9 cellular contexts compared by ENCODE assay signal in genomic region chr6:20126789-20127653, GRCh38.
A peak's percentile ranks its signal among the peaks of the same experiment; 100 is the strongest.
DNase-seq lines count a peak whose midpoint lies in the region; ATAC-seq and TF ChIP-seq lines count a peak whose summit lies in the region.
"Had no signal": no experiment of that assay in that cellular context is flagged by ENCODE, and none has a peak within 500 bp of the region (broad histone marks: within the 10 kb centered on the region; RNA-seq: fewer than 3 reads in every experiment).

No MANE protein-coding gene starts in this region.

- TF ChIP-seq CTCF in PC-3 (conservative IDR thresholded peaks at IDR 0.05; ENCODE audit: low read depth, low read length) (peak; percentile 91), suprapubic skin (IDR thresholded peaks at IDR 0.05) (peak; percentile 51 to 88)

- TF ChIP-seq POLR2A in suprapubic skin (IDR thresholded peaks at IDR 0.05): no peak

- H3K36me3 ChIP-seq in Karpas-422 (ENCODE audit: insufficient read depth, low read length) (no peaks in the 10 kb centered on the region), PC-3 (ENCODE audit: low read depth, low read length) (no peaks in the 10 kb centered on the region), suprapubic skin (peaks cover 8% of the 10 kb centered on the region)

- H3K4me1 ChIP-seq in Karpas-422 (ENCODE audit: low read length) (no peaks in the 10 kb centered on the region), PC-3 (ENCODE audit: insufficient read depth, low read length) (peaks cover 8% of the 10 kb centered on the region), suprapubic skin (peaks cover 10% of the 10 kb centered on the region)

- POLR2A ChIA-PET in PC-3 (lab: Charles Lee; ENCODE audit: unreplicated experiment): no interaction called here

- no peak overlapping the region for H2AFZ ChIP-seq in Karpas-422 (ENCODE audit: low read length)
- H2AFZ ChIP-seq in PC-3 (ENCODE audit: low read length): no peak overlapping the region

- DNase-seq in DMS 273 treated with DMSO at 0.1 percent for 48 hours (lab: John Stamatoyannopoulos, UW): peak; percentile 71
- peak; percentile 81 for DNase-seq in Karpas-422
- peak; percentile 68 for DNase-seq in PC-3
- DNase-seq in activated T-cell treated with anti-CD3 and anti-CD28 coated beads, Interleukin-2, amount 50 U/mL, for 4 hours: peak; percentile 54
- peak; percentile 32 for DNase-seq in fibroblast of the conjunctiva (ENCODE audit: low read depth)
- peak in 45 of 56 donors; percentile 1 to 72 (median 26) for DNase-seq in nucleus accumbens (lab: John Stamatoyannopoulos, UW)
- peak in 1 of 2 donors; percentile 71 for DNase-seq in suprapubic skin (ENCODE audit: low spot score in 2 of 2)

- WGBS in suprapubic skin: 39% methylated on average over 18 of the region's 18 CpGs

- no peak overlapping the region for H3K4me3 ChIP-seq in Karpas-422 (ENCODE audit: low read length)
- H3K4me3 ChIP-seq in PC-3 (ENCODE audit: low read length): no peak overlapping the region
- H3K4me3 ChIP-seq in suprapubic skin: no peak overlapping the region

- H3K79me2 ChIP-seq in Karpas-422 (ENCODE audit: low read length) (no peaks in the 10 kb centered on the region), PC-3 (ENCODE audit: low read length) (no peaks in the 10 kb centered on the region)

- BruUV-seq in PC-3 (replicated peaks; lab: Mats Ljungman, UMichigan): no TSS peak

- H3K4me1 Mint-ChIP-seq in activated T-cell treated with anti-CD3 and anti-CD28 coated beads, Interleukin-2, amount 50 U/mL, for 4 hours (ENCODE audit: low read depth): peaks cover 5% of the 10 kb centered on the region

- no peak for TF ChIP-seq EP300 in suprapubic skin (IDR thresholded peaks at IDR 0.05)

- H3K4me2 ChIP-seq in Karpas-422 (ENCODE audit: low read depth, low read length, poor library complexity, severe bottlenecking): no peak overlapping the region
- H3K4me2 ChIP-seq in PC-3 (ENCODE audit: low read length): no peak overlapping the region

- H3K4me3 Mint-ChIP-seq in activated T-cell treated with anti-CD3 and anti-CD28 coated beads, Interleukin-2, amount 50 U/mL, for 4 hours: no peak overlapping the region
- H3K4me3 Mint-ChIP-seq: dendritic cell treated with granulocyte-macrophage colony-stimulating factor and Interleukin-4, amounts not matched to agents 40 ng/mL and 50 ng/mL, for 4 days had no signal

- H3K27ac ChIP-seq in Karpas-422 (ENCODE audit: low read length) (no peak overlapping the region), PC-3 (ENCODE audit: low read length) (no peak overlapping the region), suprapubic skin (peak overlapping the region; percentile 40)

- H3K9me3 Mint-ChIP-seq in activated T-cell treated with anti-CD3 and anti-CD28 coated beads, Interleukin-2, amount 50 U/mL, for 4 hours: no peaks in the 10 kb centered on the region
- H3K9me3 Mint-ChIP-seq: dendritic cell treated with granulocyte-macrophage colony-stimulating factor and Interleukin-4, amounts not matched to agents 40 ng/mL and 50 ng/mL, for 4 days had no signal

- ATAC-seq in GM21619 (IDR thresholded peaks at IDR 0.05; ENCODE audit: unreplicated experiment) (peak; percentile 88), PC-3 (peak; percentile 92)
- peak in 1 of 2 donors; percentile 67 for ATAC-seq in activated T-cell treated with anti-CD3 and anti-CD28 coated beads, Interleukin-2, amount 50 U/mL, for 4 hours

- H4K20me1 ChIP-seq in Karpas-422 (ENCODE audit: insufficient read depth, low read depth, low read length) (no peaks in the 10 kb centered on the region), PC-3 (ENCODE audit: low read length) (no peaks in the 10 kb centered on the region)

- H3K27me3 ChIP-seq in Karpas-422 (ENCODE audit: low read length) (no peaks in the 10 kb centered on the region), PC-3 (ENCODE audit: low read length) (no peaks in the 10 kb centered on the region), suprapubic skin (no peaks in the 10 kb centered on the region)

- H3F3A ChIP-seq in PC-3 (ENCODE audit: low read length, unreplicated experiment): no peaks in the 10 kb centered on the region

- no peak overlapping the region for H3K9ac ChIP-seq in Karpas-422 (ENCODE audit: low read length)
- no peak overlapping the region for H3K9ac ChIP-seq in PC-3 (ENCODE audit: low read length)

- H3K9me3 ChIP-seq in Karpas-422 (ENCODE audit: low read length): no peaks in the 10 kb centered on the region
- H3K9me3 ChIP-seq in PC-3 (ENCODE audit: low read length): no peaks in the 10 kb centered on the region
- H3K9me3 ChIP-seq in suprapubic skin: no peaks in the 10 kb centered on the region

- CTCF ChIA-PET in PC-3 (lab: Charles Lee): interaction anchor here (0.5 to 1.6 kb wide), 5 partner anchors 34 to 277 kb away, joined by 3 to 6 read pairs (median 5); partner anchors contain the start of gene MBOAT1

- H3K36me3 Mint-ChIP-seq in activated T-cell treated with anti-CD3 and anti-CD28 coated beads, Interleukin-2, amount 50 U/mL, for 4 hours (ENCODE audit: insufficient read depth): peaks cover 20% of the 10 kb centered on the region

- H3K27me3 Mint-ChIP-seq in activated T-cell treated with anti-CD3 and anti-CD28 coated beads, Interleukin-2, amount 50 U/mL, for 4 hours (ENCODE audit: low read depth): no peaks in the 10 kb centered on the region
- H3K27me3 Mint-ChIP-seq: dendritic cell treated with granulocyte-macrophage colony-stimulating factor and Interleukin-4, amounts not matched to agents 40 ng/mL and 50 ng/mL, for 4 days had no signal

- intact Hi-C loops in PC-3 (cut with micrococcal nuclease): loop anchor here (1.0 to 2.0 kb wide), 2 partner anchors 35 to 86 kb away; partner anchors contain the start of gene MBOAT1

- no peaks in the 10 kb centered on the region for H3K9me2 ChIP-seq in Karpas-422 (replicated peaks; ENCODE audit: insufficient read depth, low read length)
- H3K9me2 ChIP-seq in PC-3 (replicated peaks; ENCODE audit: low read length): no peaks in the 10 kb centered on the region
